In genomic region chr19:19528721-19529490, GRCh38 we compare ENCODE assay signal across 8 cellular contexts. TPM values are rescaled to one million over a fixed set of nuclear protein-coding genes. Genes with fewer than 3 reads are reported as not detected.
DNase-seq lines count a peak whose midpoint lies in the region; ATAC-seq and TF ChIP-seq lines count a peak whose summit lies in the region.

Gene YJEFN3 (plus strand): TSS chr19:19528911. CDS start chr19:19528933, 22 bp downstream.

- H3K9me3 Mint-ChIP-seq in T-cell = no peaks in the 10 kb centered on the region
- H3K9me3 Mint-ChIP-seq in osteocyte (ENCODE audit: unreplicated experiment) = no peaks in the 10 kb centered on the region
- no peaks in the 10 kb centered on the region for H3K9me3 Mint-ChIP-seq in nephron progenitor cell

- H3K36me3 Mint-ChIP-seq in T-cell = peaks cover 3% of the 10 kb centered on the region
- peaks cover 2% of the 10 kb centered on the region for H3K36me3 Mint-ChIP-seq in osteocyte (ENCODE audit: unreplicated experiment)
- peaks cover 16% of the 10 kb centered on the region for H3K36me3 Mint-ChIP-seq in nephron progenitor cell (ENCODE audit: low read depth)

- in situ Hi-C loops in G401 (cut with HindIII; ENCODE audit: low sequenced_read_pairs) = no loop called here
- in situ Hi-C loops in transverse colon (cut with MboI; ENCODE audit: low pct_ligation_motif_present in 1 of 4, low pct_unique_long_range_greater_than_20kb in 1 of 4, low sequenced_read_pairs in 3 of 4) = loop anchor here (10.0 to 25.0 kb wide), 4 partner anchors 108 to 758 kb away; partner anchors contain the start of genes GMIP (in 1 of the 4) and LPAR2 (in 1 of the 4)

- H3K27me3 Mint-ChIP-seq in T-cell (no peaks in the 10 kb centered on the region), osteocyte (ENCODE audit: unreplicated experiment) (no peaks in the 10 kb centered on the region), nephron progenitor cell (ENCODE audit: low read depth, poor library complexity) (peaks cover 14% of the 10 kb centered on the region)

- H3K36me3 ChIP-seq in transverse colon = peaks cover 0 to 8% (median 0%) of the 10 kb centered on the region in 4 donors

- CTCF ChIA-PET in T-cell (lab: Charles Lee) = interaction anchor here in 1 of 2 donors (0.7 kb wide), 1 partner anchor 365 kb away, joined by 7 read pairs; no protein-coding TSS in a partner anchor

- 80% methylated on average over 44 of the region's 50 CpGs; no CpG with 5 or more reads in 1 of the 2 donors for WGBS in transverse colon (ENCODE audit: low coverage in 1 of 2), 2 donors

- no peak for TF ChIP-seq EP300 in transverse colon (IDR thresholded peaks at IDR 0.05; ENCODE audit: low read depth)

- TF ChIP-seq POLR2A in transverse colon (IDR thresholded peaks at IDR 0.05) = no peak

- intact Hi-C loops in transverse colon (cut with DNase I; ENCODE audit: low total_unique reads) = loop anchor here (5.0 kb wide), 1 partner anchor 1733 kb away; no protein-coding TSS in a partner anchor

- H3K4me3 Mint-ChIP-seq in T-cell = no peak within 1 kb of the TSS
- no peak within 1 kb of the TSS for H3K4me3 Mint-ChIP-seq in osteocyte (ENCODE audit: unreplicated experiment)
- H3K4me3 Mint-ChIP-seq in nephron progenitor cell = no peak within 1 kb of the TSS

- H3K4me3 ChIP-seq in transverse colon = no peak within 1 kb of the TSS

- ATAC-seq in T-cell (replicated peaks in 1 of 4) (no peak), GM21381 (IDR thresholded peaks at IDR 0.05; ENCODE audit: unreplicated experiment) (no peak), GM19324 (IDR thresholded peaks at IDR 0.05; ENCODE audit: low FRiP score, unreplicated experiment) (no peak)

- H3K27me3 ChIP-seq in transverse colon = no peaks in the 10 kb centered on the region

- H3K4me1 Mint-ChIP-seq in T-cell = peaks cover 8 to 15% (median 11%) of the 10 kb centered on the region in 3 donors
- H3K4me1 Mint-ChIP-seq in osteocyte (ENCODE audit: unreplicated experiment) = peaks cover 23% of the 10 kb centered on the region
- H3K4me1 Mint-ChIP-seq in nephron progenitor cell = peaks cover 67% of the 10 kb centered on the region

- no peaks in the 10 kb centered on the region for H3K9me3 ChIP-seq in transverse colon

- H3K27ac ChIP-seq in transverse colon = no peak within 1 kb of the TSS

- TF ChIP-seq CTCF in osteocyte (IDR thresholded peaks at IDR 0.05) (no peak), transverse colon (IDR thresholded peaks at IDR 0.05) (no peak), nephron progenitor cell (IDR thresholded peaks at IDR 0.05) (no peak)

- peaks cover 0 to 8% (median 7%) of the 10 kb centered on the region in 4 donors for H3K4me1 ChIP-seq in transverse colon

- DNase-seq in G401 (ENCODE audit: low spot score) = peak; percentile 84
- DNase-seq in T-cell = no peak
- peak; percentile 37 for DNase-seq in globus pallidus (ENCODE audit: low spot score)
- no peak for DNase-seq in osteocyte (ENCODE audit: extremely low spot score, unreplicated experiment)
- no peak for DNase-seq in transverse colon
- no peak for DNase-seq in nephron progenitor cell

- H3K27ac Mint-ChIP-seq in T-cell = peak within 1 kb of the TSS in 1 of 2 donors; percentile 39
- H3K27ac Mint-ChIP-seq in osteocyte (ENCODE audit: unreplicated experiment) = peak within 1 kb of the TSS; percentile 59
- no peak within 1 kb of the TSS for H3K27ac Mint-ChIP-seq in nephron progenitor cell

- POLR2A ChIA-PET in T-cell (lab: Charles Lee) = no interaction called here

RNA-seq across cellular contexts. Expression of gene YJEFN3, which starts in this region (rescaled TPM):
- total RNA-seq in G401 (2014; rRNA removed; shearing (Covaris generic)) = 0.37 TPM in 2 replicates
- total RNA-seq in T-cell = 10 to 100 TPM in 3 of 5 donors, 1 to 10 TPM in 2; 5.4 to 14.2 (median 12.5) TPM
- 6.1 and 6.3 TPM in 2 replicates for total RNA-seq in osteocyte
- total RNA-seq in transverse colon = 1 to 10 TPM; 3.5 to 6.0 (median 4.0) TPM

Comparison
In these comparisons a context has a peak if more than half of its experiments do, and no peak if none do; other contexts are left out.
1. Peak in DNase-seq in G401; RNA of the gene not detected or under 1 TPM.